ENCODE assay signal across 10 cellular contexts in genomic region chr17:49388290-49388640, GRCh38. TPM values are rescaled to one million over a fixed set of nuclear protein-coding genes. Genes with fewer than 3 reads are reported as not detected.
DNase-seq lines count a peak whose midpoint lies in the region; ATAC-seq and TF ChIP-seq lines count a peak whose summit lies in the region.
"Had no signal": no experiment of that assay in that cellular context is flagged by ENCODE, and none has a peak within 500 bp of the region (broad histone marks: within the 10 kb centered on the region; RNA-seq: fewer than 3 reads in every experiment).

No MANE protein-coding gene starts in this region.

- H3K18ac ChIP-seq in neuronal stem cell (ENCODE audit: low read length) = no peak overlapping the region

- no peak for TF ChIP-seq POLR2A in lower leg skin (IDR thresholded peaks at IDR 0.05)

- peak overlapping the region; percentile 94 for H3K27ac Mint-ChIP-seq in CD8-positive, alpha-beta T cell
- H3K27ac Mint-ChIP-seq in MCF 10A (ENCODE audit: low read depth, unreplicated experiment) = no peak overlapping the region

- ATAC-seq in CD8-positive, alpha-beta T cell = peak; percentile 79

- peak overlapping the region; percentile 85 for H3K4me2 ChIP-seq in OCI-LY7 (ENCODE audit: low read length)
- no peak overlapping the region for H3K4me2 ChIP-seq in neuronal stem cell (ENCODE audit: insufficient read depth, low read length, poor library complexity, severe bottlenecking)

- H4K8ac ChIP-seq in neuronal stem cell (ENCODE audit: low read depth, low read length) = no peak overlapping the region

- H3K9me3 ChIP-seq in CD8-positive, alpha-beta T cell (ENCODE audit: low read length) = no peaks in the 10 kb centered on the region
- H3K9me3 ChIP-seq in OCI-LY7 (ENCODE audit: low read length) (no peaks in the 10 kb centered on the region), neuronal stem cell (replicated peaks in 1 of 2; ENCODE audit: control insufficient read depth in 2 of 2, insufficient read depth in 1 of 2, low read depth in 1 of 2, low read length in 2 of 2) (no peaks in the 10 kb centered on the region)
- H3K9me3 ChIP-seq: tibial nerve had no signal

- no peaks in the 10 kb centered on the region for H4K20me1 ChIP-seq in OCI-LY7 (ENCODE audit: insufficient read depth, low read length)

- H2BK12ac ChIP-seq in neuronal stem cell (ENCODE audit: low read length) = no peak overlapping the region

- peak overlapping the region; percentile 84 for H2AFZ ChIP-seq in OCI-LY7 (ENCODE audit: low read length)
- H2AFZ ChIP-seq in neuronal stem cell (ENCODE audit: low read length) = no peak overlapping the region

- H3K79me2 ChIP-seq in OCI-LY7 (ENCODE audit: insufficient read depth, low read depth, low read length) = no peaks in the 10 kb centered on the region

- H2BK15ac ChIP-seq in neuronal stem cell (ENCODE audit: low read length) = no peak overlapping the region

- H4K91ac ChIP-seq in neuronal stem cell (ENCODE audit: low read depth, low read length, poor library complexity) = no peak overlapping the region

- peak overlapping the region; percentile 9 for H3K27ac ChIP-seq in CD8-positive, alpha-beta T cell (ENCODE audit: low read depth, low read length)
- H3K27ac ChIP-seq in OCI-LY7 (ENCODE audit: low read depth, low read length, poor library complexity, severe bottlenecking) = peak overlapping the region; percentile 79
- H3K27ac ChIP-seq in neuronal stem cell (replicated peaks; ENCODE audit: low read length) = no peak overlapping the region

- CTCF ChIA-PET in CD8-positive, alpha-beta T cell (lab: Charles Lee) = interaction anchor here (0.6 to 7.1 kb wide), 11 partner anchors 8 to 169 kb away, joined by 3 to 74 read pairs (median 4); no protein-coding TSS in a partner anchor
- CTCF ChIA-PET in OCI-LY7 (lab: Charles Lee; ENCODE audit: unreplicated experiment) = interaction anchor here (1.2 to 2.6 kb wide), 4 partner anchors 20 to 73 kb away, joined by 4 to 6 read pairs (median 5); partner anchors contain the start of gene PHB1
- CTCF ChIA-PET in MCF 10A (lab: Yijun Ruan, JAX) = interaction anchor here (0.7 to 3.3 kb wide), 2 partner anchors 20 to 167 kb away, joined by 3 to 9 read pairs; no protein-coding TSS in a partner anchor

- H3K27me3 Mint-ChIP-seq in CD8-positive, alpha-beta T cell (ENCODE audit: low read depth) = no peaks in the 10 kb centered on the region
- no peaks in the 10 kb centered on the region for H3K27me3 Mint-ChIP-seq in MCF 10A (ENCODE audit: insufficient read depth, unreplicated experiment)

- peaks cover 54% of the 10 kb centered on the region for H3K4me1 Mint-ChIP-seq in CD8-positive, alpha-beta T cell (ENCODE audit: low read depth)
- H3K4me1 Mint-ChIP-seq in MCF 10A (ENCODE audit: insufficient read depth, unreplicated experiment) = peaks cover 5% of the 10 kb centered on the region

- intact Hi-C loops in CD8-positive, alpha-beta T cell (cut with DNase I, micrococcal nuclease) = no loop called here
- intact Hi-C loops in OCI-LY7 (cut with micrococcal nuclease; ENCODE audit: unreplicated experiment) = loop anchor here (1.0 kb wide), 1 partner anchor 26 kb away; the partner anchor contains the start of gene ZNF652
- intact Hi-C loops in MCF 10A (cut with micrococcal nuclease) = no loop called here
- intact Hi-C loops in lower leg skin (cut with DNase I; ENCODE audit: low total_unique reads) = no loop called here

- no peak overlapping the region for H3K4ac ChIP-seq in neuronal stem cell (ENCODE audit: low read length)

- peak overlapping the region; percentile 35 for H3K4me3 ChIP-seq in CD8-positive, alpha-beta T cell (ENCODE audit: low read depth, low read length)
- H3K4me3 ChIP-seq in OCI-LY7 (ENCODE audit: low read depth, low read length, poor library complexity, severe bottlenecking) = peak overlapping the region; percentile 59
- H3K4me3 ChIP-seq in neuronal stem cell (ENCODE audit: low read length in 2 of 2) = no peak overlapping the region
- H3K4me3 ChIP-seq in lower leg skin (ENCODE audit: low read depth, poor library complexity, severe bottlenecking) = no peak overlapping the region
- H3K4me3 ChIP-seq: tibial nerve had no signal

- TF ChIP-seq CTCF in CD8-positive, alpha-beta T cell (IDR thresholded peaks at IDR 0.05) = no peak
- TF ChIP-seq CTCF in GM20000 (IDR thresholded peaks at IDR 0.05; ENCODE audit: extremely low read depth, missing control alignments) = no peak
- TF ChIP-seq CTCF in OCI-LY7 (conservative IDR thresholded peaks at IDR 0.05; ENCODE audit: low read length) = no peak
- no peak for TF ChIP-seq CTCF in MCF 10A (IDR thresholded peaks at IDR 0.05; ENCODE audit: unreplicated experiment)
- TF ChIP-seq CTCF in lower leg skin (IDR thresholded peaks at IDR 0.05) = no peak

- no peaks in the 10 kb centered on the region for H3K9me2 ChIP-seq in OCI-LY7 (ENCODE audit: insufficient read depth, low read length)

- BruUV-seq in OCI-LY7 (replicated peaks; lab: Mats Ljungman, UMichigan) (no TSS peak), MCF 10A (replicated peaks; lab: Mats Ljungman, UMichigan) (no TSS peak)

- H2BK5ac ChIP-seq in neuronal stem cell (ENCODE audit: low read length) = no peak overlapping the region

- POLR2A ChIA-PET in CD8-positive, alpha-beta T cell (lab: Charles Lee) = interaction anchor here (1.0 to 3.0 kb wide), 4 partner anchors 24 to 97 kb away, joined by 3 to 23 read pairs (median 4); partner anchors contain the start of genes PHB1 and ZNF652
- POLR2A ChIA-PET in OCI-LY7 (lab: Charles Lee) = interaction anchor here (1.0 to 3.2 kb wide), 7 partner anchors 15 to 198 kb away, joined by 3 to 15 read pairs (median 3); partner anchors contain the start of gene PHB1
- POLR2A ChIA-PET in MCF 10A (lab: Yijun Ruan, JAX) = no interaction called here

- no peak overlapping the region for H2AK5ac ChIP-seq in neuronal stem cell (ENCODE audit: low read depth, low read length)

- H3K27me3 ChIP-seq in CD8-positive, alpha-beta T cell (ENCODE audit: insufficient read depth, low read length) = no peaks in the 10 kb centered on the region
- peaks cover 0 to 17% (median 0%) of the 10 kb centered on the region in 3 experiments for H3K27me3 ChIP-seq in neuronal stem cell (ENCODE audit: control insufficient read depth in 3 of 3, insufficient read depth in 3 of 3, low read depth in 1 of 3, low read length in 3 of 3)
- H3K27me3 ChIP-seq: tibial nerve had no signal

- H3K4me1 ChIP-seq in CD8-positive, alpha-beta T cell (ENCODE audit: insufficient read depth, low read length) = peaks cover 46% of the 10 kb centered on the region
- H3K4me1 ChIP-seq in OCI-LY7 (ENCODE audit: insufficient read depth, low read length, poor library complexity, severe bottlenecking) (peaks cover 43% of the 10 kb centered on the region), neuronal stem cell (ENCODE audit: control insufficient read depth in 2 of 2, insufficient read depth in 1 of 2, low read depth in 1 of 2, low read length in 2 of 2) (peaks cover 3 to 8% of the 10 kb centered on the region in 2 donors)

- no peak overlapping the region for H2BK120ac ChIP-seq in neuronal stem cell (ENCODE audit: low read depth, low read length)

- no peaks in the 10 kb centered on the region for H3K36me3 Mint-ChIP-seq in CD8-positive, alpha-beta T cell
- H3K36me3 Mint-ChIP-seq in MCF 10A (ENCODE audit: insufficient read depth, unreplicated experiment) = no peaks in the 10 kb centered on the region

- H3K4me3 Mint-ChIP-seq in CD8-positive, alpha-beta T cell = peak overlapping the region; percentile 69
- H3K4me3 Mint-ChIP-seq in MCF 10A (ENCODE audit: unreplicated experiment) = no peak overlapping the region

- H3K36me3 ChIP-seq in CD8-positive, alpha-beta T cell (ENCODE audit: insufficient read depth, low read length) = no peaks in the 10 kb centered on the region
- H3K36me3 ChIP-seq in OCI-LY7 (ENCODE audit: insufficient read depth, low read length) (no peaks in the 10 kb centered on the region), neuronal stem cell (replicated peaks in 1 of 2; ENCODE audit: control insufficient read depth in 2 of 2, insufficient read depth in 2 of 2, low read length in 2 of 2) (no peaks in the 10 kb centered on the region)
- H3K36me3 ChIP-seq: tibial nerve had no signal

- no peak overlapping the region for H3K14ac ChIP-seq in neuronal stem cell (ENCODE audit: low read length)

- DNase-seq in CD8-positive, alpha-beta T cell = peak in 2 of 7 experiments; percentile 38 to 59
- DNase-seq in GM20000 (ENCODE audit: low spot score) (peak; percentile 36), OCI-LY7 (ENCODE audit: low spot score) (peak; percentile 71), neuronal stem cell (ENCODE audit: low spot score) (no peak), AG08396 (ENCODE audit: low spot score) (no peak), MCF 10A (ENCODE audit: unreplicated experiment) (no peak), lower leg skin (ENCODE audit: low spot score in 2 of 2) (no peak)
- DNase-seq in effector CD4-positive, alpha-beta T cell = peak; percentile 16
- DNase-seq: NCI-H524 treated with DMSO at 0.1 percent for 48 hours had no signal

- no peak overlapping the region for H3K9ac ChIP-seq in neuronal stem cell (ENCODE audit: low read depth, low read length, poor library complexity)

- no peak overlapping the region for H3K23ac ChIP-seq in neuronal stem cell (ENCODE audit: low read depth, low read length, poor library complexity)

- no peaks in the 10 kb centered on the region for H3K79me1 ChIP-seq in neuronal stem cell (ENCODE audit: low read depth, low read length)

- no peaks in the 10 kb centered on the region for H3K9me3 Mint-ChIP-seq in CD8-positive, alpha-beta T cell
- H3K9me3 Mint-ChIP-seq in MCF 10A (ENCODE audit: unreplicated experiment) = no peaks in the 10 kb centered on the region

- no CpG with 5 or more reads among the region's 6 CpGs for WGBS in neuronal stem cell (ENCODE audit: extremely low coverage in 2 of 2, insufficient read length in 2 of 2, insufficient replicate concordance in 1 of 2), 2 donors
- 85 to 90% methylated on average over 6 of the region's 6 CpGs for WGBS in lower leg skin, 2 donors

RNA-seq across cellular contexts. Expression of gene ZNF652, which starts 26.2 kb away (rescaled TPM):
- 10 to 100 TPM; 28.1 to 28.6 TPM for total RNA-seq in CD8-positive, alpha-beta T cell
- 35.4 and 36.8 TPM in 2 replicates for total RNA-seq in OCI-LY7 (2014; rRNA removed; shearing (Covaris generic))
- total RNA-seq in OCI-LY7 (2022) (69.7 and 81.0 TPM in 2 replicates), MCF 10A (2022) (18.8 and 19.6 TPM in 2 replicates), lower leg skin (100 to 1,000 TPM in 2 of 4 donors, 10 to 100 TPM in 2; 58.8 to 124 (median 103) TPM)
- 27.1 TPM for polyA plus RNA-seq in neuronal stem cell (2013, experiment 1 of 2)
- 28.1 TPM for polyA plus RNA-seq in neuronal stem cell (2013, experiment 2 of 2)

RNA-seq across cellular contexts. Expression of gene PHB1, which starts 26.4 kb away (rescaled TPM):
- 10 to 100 TPM; 26.3 to 27.0 TPM for total RNA-seq in CD8-positive, alpha-beta T cell
- total RNA-seq in OCI-LY7 (2014; rRNA removed; shearing (Covaris generic)) = 131 and 137 TPM in 2 replicates
- total RNA-seq in OCI-LY7 (2022) (175 and 217 TPM in 2 replicates), MCF 10A (2022) (122 and 134 TPM in 2 replicates), lower leg skin (10 to 100 TPM; 47.0 to 79.0 (median 71.3) TPM)
- 110 TPM for polyA plus RNA-seq in neuronal stem cell (2013, experiment 1 of 2)
- polyA plus RNA-seq in neuronal stem cell (2013, experiment 2 of 2) = 105 TPM

Comparison
In these comparisons a context has a peak if more than half of its experiments do, and no peak if none do; other contexts are left out.
1. DNase-seq: peak in GM20000 (single experiment), OCI-LY7 (single experiment) and effector CD4-positive, alpha-beta T cell (single experiment); none in neuronal stem cell (single experiment), AG08396 (single experiment), MCF 10A (single experiment) and lower leg skin (0 of 2).
2. H3K4me3 ChIP-seq: peak in CD8-positive, alpha-beta T cell (single experiment) and OCI-LY7 (single experiment); none in neuronal stem cell (0 of 2) and lower leg skin (single experiment).